ENCODE assay signal across 1 cellular context in the genomic region with DNA sequence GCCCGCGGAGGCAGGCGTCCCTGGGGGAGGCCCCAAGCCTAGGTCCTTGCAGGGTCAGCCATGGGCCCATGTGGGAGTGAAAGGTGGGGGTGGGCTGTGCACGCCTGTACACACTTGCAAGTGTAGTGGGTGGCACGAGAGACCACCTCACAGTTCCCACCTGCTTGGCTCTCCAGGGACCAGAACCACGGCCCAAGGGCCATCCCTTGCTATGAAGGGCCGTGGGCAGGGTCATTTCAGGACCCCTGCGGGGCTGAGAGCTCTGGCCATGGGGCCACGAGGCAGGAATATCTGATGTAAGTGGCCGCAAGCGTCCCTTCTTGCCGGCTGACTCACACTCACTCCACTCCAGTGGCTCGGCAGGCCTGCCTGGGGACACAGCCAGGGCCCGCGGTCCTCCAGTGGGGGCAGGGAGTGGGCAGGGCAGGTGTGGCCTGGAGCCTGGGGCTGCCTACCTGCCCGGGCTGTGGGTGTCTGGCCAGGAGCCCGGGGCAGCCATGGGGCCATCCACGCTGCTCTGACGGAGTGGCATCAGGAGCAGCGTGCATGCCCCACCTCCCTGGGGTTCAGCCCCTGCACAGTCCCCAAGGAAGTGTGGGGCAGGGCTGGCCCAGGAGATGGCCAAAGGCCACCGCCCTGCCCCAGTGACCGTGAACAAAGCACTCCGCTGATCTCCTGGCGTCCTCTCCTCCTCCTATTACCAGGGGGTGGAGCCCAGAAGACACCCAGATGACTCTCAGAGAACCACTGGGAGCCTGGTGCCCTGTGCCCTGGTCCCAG.
TF ChIP-seq lines count a peak whose summit lies in the region.

No MANE protein-coding gene starts in this region.

TF ChIP-seq in HEK293, 187 proteins besides CTCF, POLR2A, EP300 and RAD21 (continued from another document and continues in another):
- TF ChIP-seq PRDM2 (tag by site-specific recombination; IDR thresholded peaks at IDR 0.05; ENCODE audit: borderline replicate concordance): no peak
- no peak for TF ChIP-seq ZNF623 (tag by site-specific recombination; IDR thresholded peaks at IDR 0.05)
- peak; percentile 95 for TF ChIP-seq ZNF335 (tag by site-specific recombination; conservative IDR thresholded peaks at IDR 0.05)
- no peak for TF ChIP-seq ZNF132 (tag by site-specific recombination; IDR thresholded peaks at IDR 0.05; ENCODE audit: borderline replicate concordance)
- TF ChIP-seq ZNF184 (tag by site-specific recombination; IDR thresholded peaks at IDR 0.05): no peak
- no peak for TF ChIP-seq ZNF302 (tag by site-specific recombination; IDR thresholded peaks at IDR 0.05; ENCODE audit: low read depth)
- TF ChIP-seq ZNF433 (tag by site-specific recombination; IDR thresholded peaks at IDR 0.05; ENCODE audit: low read depth): no peak
- no peak for TF ChIP-seq PRDM1 (tag by site-specific recombination; IDR thresholded peaks at IDR 0.05)
- TF ChIP-seq ZNF776 (tag by site-specific recombination; IDR thresholded peaks at IDR 0.05; ENCODE audit: borderline replicate concordance): no peak
- no peak for TF ChIP-seq ZNF626 (tag by site-specific recombination; IDR thresholded peaks at IDR 0.05)
- TF ChIP-seq, protein P1, sequence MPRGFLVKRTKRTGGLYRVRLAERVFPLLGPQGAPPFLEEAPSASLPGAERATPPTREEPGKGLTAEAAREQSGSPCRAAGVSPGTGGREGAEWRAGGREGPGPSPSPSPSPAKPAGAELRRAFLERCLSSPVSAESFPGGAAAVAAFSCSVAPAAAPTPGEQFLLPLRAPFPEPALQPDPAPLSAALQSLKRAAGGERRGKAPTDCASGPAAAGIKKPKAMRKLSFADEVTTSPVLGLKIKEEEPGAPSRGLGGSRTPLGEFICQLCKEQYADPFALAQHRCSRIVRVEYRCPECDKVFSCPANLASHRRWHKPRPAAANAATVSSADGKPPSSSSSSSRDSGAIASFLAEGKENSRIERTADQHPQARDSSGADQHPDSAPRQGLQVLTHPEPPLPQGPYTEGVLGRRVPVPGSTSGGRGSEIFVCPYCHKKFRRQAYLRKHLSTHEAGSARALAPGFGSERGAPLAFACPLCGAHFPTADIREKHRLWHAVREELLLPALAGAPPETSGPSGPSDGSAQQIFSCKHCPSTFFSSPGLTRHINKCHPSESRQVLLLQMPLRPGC (tag by site-specific recombination; IDR thresholded peaks at IDR 0.05): no peak
- no peak for TF ChIP-seq ZNF211 (tag by site-specific recombination; IDR thresholded peaks at IDR 0.05; ENCODE audit: low read depth)
- TF ChIP-seq KLF16 (tag by site-specific recombination; IDR thresholded peaks at IDR 0.05): no peak
- TF ChIP-seq ZNF221 (tag by site-specific recombination; IDR thresholded peaks at IDR 0.05; ENCODE audit: borderline replicate concordance): no peak
- no peak for TF ChIP-seq TCF7L2 (IDR thresholded peaks at IDR 0.05; ENCODE audit: borderline replicate concordance, low read depth, low read length)
- TF ChIP-seq, protein P2, sequence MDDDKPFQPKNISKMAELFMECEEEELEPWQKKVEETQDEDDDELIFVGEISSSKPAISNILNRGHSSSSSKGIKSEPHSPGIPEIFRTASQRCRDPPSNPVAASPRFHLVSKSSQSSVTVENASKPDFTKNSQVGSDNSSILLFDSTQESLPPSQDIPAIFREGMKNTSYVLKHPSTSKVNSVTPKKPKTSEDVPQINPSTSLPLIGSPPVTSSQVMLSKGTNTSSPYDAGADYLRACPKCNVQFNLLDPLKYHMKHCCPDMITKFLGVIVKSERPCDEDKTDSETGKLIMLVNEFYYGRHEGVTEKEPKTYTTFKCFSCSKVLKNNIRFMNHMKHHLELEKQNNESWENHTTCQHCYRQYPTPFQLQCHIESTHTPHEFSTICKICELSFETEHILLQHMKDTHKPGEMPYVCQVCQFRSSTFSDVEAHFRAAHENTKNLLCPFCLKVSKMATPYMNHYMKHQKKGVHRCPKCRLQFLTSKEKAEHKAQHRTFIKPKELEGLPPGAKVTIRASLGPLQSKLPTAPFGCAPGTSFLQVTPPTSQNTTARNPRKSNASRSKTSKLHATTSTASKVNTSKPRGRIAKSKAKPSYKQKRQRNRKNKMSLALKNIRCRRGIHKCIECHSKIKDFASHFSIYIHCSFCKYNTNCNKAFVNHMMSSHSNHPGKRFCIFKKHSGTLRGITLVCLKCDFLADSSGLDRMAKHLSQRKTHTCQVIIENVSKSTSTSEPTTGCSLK (tag by site-specific recombination; IDR thresholded peaks at IDR 0.05): no peak
- no peak for TF ChIP-seq REST (tag by site-specific recombination; IDR thresholded peaks at IDR 0.05)
- no peak for TF ChIP-seq ZNF248 (tag by site-specific recombination; IDR thresholded peaks at IDR 0.05)
- no peak for TF ChIP-seq ZNF670 (tag by site-specific recombination; IDR thresholded peaks at IDR 0.05; ENCODE audit: low read depth)
- no peak for TF ChIP-seq SETDB1 (IDR thresholded peaks at IDR 0.05; ENCODE audit: insufficient read length, low read length)
- TF ChIP-seq KLF10 (tag by site-specific recombination; IDR thresholded peaks at IDR 0.05): no peak
- 0 out of 2 replicates have a peak, but pooled peaks have one; percentile 17 for TF ChIP-seq YY2 (tag by site-specific recombination; IDR thresholded peaks at IDR 0.05)
- peak; percentile 93 for TF ChIP-seq ZBTB48 (tag by site-specific recombination; IDR thresholded peaks at IDR 0.05)
- TF ChIP-seq ZNF580 (tag by site-specific recombination; IDR thresholded peaks at IDR 0.05): no peak
- no peak for TF ChIP-seq GLI2 (tag by site-specific recombination; IDR thresholded peaks at IDR 0.05; ENCODE audit: borderline replicate concordance, low read depth)
- TF ChIP-seq, protein P3, sequence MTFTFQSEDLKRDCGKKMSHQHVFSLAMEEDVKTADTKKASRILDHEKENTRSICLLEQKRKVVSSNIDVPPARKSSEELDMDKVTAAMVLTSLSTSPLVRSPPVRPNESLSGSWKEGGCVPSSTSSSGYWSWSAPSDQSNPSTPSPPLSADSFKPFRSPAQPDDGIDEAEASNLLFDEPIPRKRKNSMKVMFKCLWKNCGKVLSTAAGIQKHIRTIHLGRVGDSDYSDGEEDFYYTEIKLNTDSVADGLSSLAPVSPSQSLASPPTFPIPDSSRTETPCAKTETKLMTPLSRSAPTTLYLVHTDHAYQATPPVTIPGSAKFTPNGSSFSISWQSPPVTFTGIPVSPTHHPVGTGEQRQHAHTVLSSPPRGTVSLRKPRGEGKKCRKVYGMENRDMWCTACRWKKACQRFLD (tag by site-specific recombination; IDR thresholded peaks at IDR 0.05): no peak
- no peak for TF ChIP-seq BCL11A (tag by site-specific recombination; IDR thresholded peaks at IDR 0.05; ENCODE audit: low read depth)
- no peak for TF ChIP-seq HOXC10 (CRISPR knock-in tag; IDR thresholded peaks at IDR 0.05)
- no peak for TF ChIP-seq ZNF292 (tag by site-specific recombination; IDR thresholded peaks at IDR 0.05; ENCODE audit: borderline replicate concordance, low read depth)
- no peak for TF ChIP-seq REPIN1 (tag by site-specific recombination; IDR thresholded peaks at IDR 0.05; ENCODE audit: low read depth)
- no peak for TF ChIP-seq ZNF830 (tag by site-specific recombination; IDR thresholded peaks at IDR 0.05; ENCODE audit: low read depth)
- TF ChIP-seq ZNF610 (tag by site-specific recombination; IDR thresholded peaks at IDR 0.05; ENCODE audit: borderline replicate concordance): no peak
- TF ChIP-seq ZNF274 (IDR thresholded peaks at IDR 0.05; ENCODE audit: low read length): no peak
- no peak for TF ChIP-seq ZNF274 (tag by site-specific recombination; IDR thresholded peaks at IDR 0.05; ENCODE audit: borderline replicate concordance)
- TF ChIP-seq OVOL3 (tag by site-specific recombination; IDR thresholded peaks at IDR 0.05): no peak
- no peak for TF ChIP-seq ZNF175 (tag by site-specific recombination; IDR thresholded peaks at IDR 0.05)
- TF ChIP-seq MYNN (tag by site-specific recombination; IDR thresholded peaks at IDR 0.05; ENCODE audit: borderline replicate concordance): no peak
- no peak for TF ChIP-seq ZNF664 (tag by site-specific recombination; IDR thresholded peaks at IDR 0.05)
- TF ChIP-seq, protein P4, sequence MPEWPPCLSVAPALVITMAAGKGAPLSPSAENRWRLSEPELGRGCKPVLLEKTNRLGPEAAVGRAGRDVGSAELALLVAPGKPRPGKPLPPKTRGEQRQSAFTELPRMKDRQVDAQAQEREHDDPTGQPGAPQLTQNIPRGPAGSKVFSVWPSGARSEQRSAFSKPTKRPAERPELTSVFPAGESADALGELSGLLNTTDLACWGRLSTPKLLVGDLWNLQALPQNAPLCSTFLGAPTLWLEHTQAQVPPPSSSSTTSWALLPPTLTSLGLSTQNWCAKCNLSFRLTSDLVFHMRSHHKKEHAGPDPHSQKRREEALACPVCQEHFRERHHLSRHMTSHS (tag by site-specific recombination; IDR thresholded peaks at IDR 0.05): no peak
- no peak for TF ChIP-seq ZNF133 (tag by site-specific recombination; IDR thresholded peaks at IDR 0.05)
- TF ChIP-seq ZNF692 (tag by site-specific recombination; IDR thresholded peaks at IDR 0.05): peak; percentile 52; the same call in 1 of the 2 replicates
- TF ChIP-seq HOXA7 (CRISPR knock-in tag; IDR thresholded peaks at IDR 0.05; ENCODE audit: borderline replicate concordance): no peak
- peak; percentile 64; the same call in 1 of the 2 replicates for TF ChIP-seq ZNF660 (tag by site-specific recombination; IDR thresholded peaks at IDR 0.05)
